Comparison of ENCODE assay signal across 18 cellular contexts in the genomic region with DNA sequence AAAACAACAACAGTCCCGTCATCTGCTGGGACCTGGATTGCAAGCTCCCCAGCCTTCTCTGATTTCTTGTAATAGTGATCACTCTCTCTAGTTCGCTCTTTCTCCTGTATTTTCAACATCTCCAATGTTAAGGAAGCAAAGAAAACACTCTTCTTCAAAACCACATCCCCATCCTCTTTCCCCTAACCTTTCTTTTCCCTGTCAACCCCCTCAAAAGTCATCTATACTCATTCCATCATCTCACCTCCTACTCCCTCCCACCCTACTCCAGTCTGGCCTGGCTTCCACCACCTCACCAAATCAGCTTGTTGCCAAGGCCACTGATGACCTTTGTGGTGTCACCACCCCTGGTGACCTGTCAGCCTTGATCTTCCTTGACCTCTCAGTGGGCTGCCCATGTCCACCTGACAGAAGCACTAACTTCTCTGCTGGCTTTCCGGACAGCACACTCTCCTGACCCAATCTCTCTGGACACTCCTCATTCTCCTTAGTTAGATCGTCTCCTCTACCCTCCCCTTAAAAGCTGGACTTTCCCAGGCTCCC. TPM values are rescaled to one million over a fixed set of nuclear protein-coding genes. Genes with fewer than 3 reads are reported as not detected.
DNase-seq lines count a peak whose midpoint lies in the region; ATAC-seq, FAIRE-seq and TF ChIP-seq lines count a peak whose summit lies in the region.
"Had no signal": no experiment of that assay in that cellular context is flagged by ENCODE, and none has a peak within 500 bp of the region (broad histone marks: within the 10 kb centered on the region; RNA-seq: fewer than 3 reads in every experiment).

No MANE protein-coding gene starts in this region.

- CTCF ChIA-PET in activated CD8-positive, alpha-beta T cell treated with anti-CD3 and anti-CD28 coated beads for 36 hours (lab: Charles Lee) = interaction anchor here (2.0 kb wide), 1 partner anchor 13 kb away, joined by 7 read pairs; no protein-coding TSS in a partner anchor

- no peaks in the 10 kb centered on the region for H3K9me3 Mint-ChIP-seq in natural killer cell treated with Interleukin-12 subunit alpha and Interleukin-12 subunit beta and Interleukin-15 and Interleukin-18, amount 100 ng/mL, for 72 hours
- H3K9me3 Mint-ChIP-seq in natural killer cell (no peaks in the 10 kb centered on the region), immature natural killer cell (peaks cover 0 to 2% (median 0%) of the 10 kb centered on the region in 6 donors), type B pancreatic cell (peaks cover 6% of the 10 kb centered on the region)
- no peaks in the 10 kb centered on the region for H3K9me3 Mint-ChIP-seq in activated CD8-positive, alpha-beta T cell treated with anti-CD3 and anti-CD28 coated beads for 36 hours

- DNase-seq in natural killer cell treated with Interleukin-12 subunit alpha and Interleukin-12 subunit beta and Interleukin-15 and Interleukin-18, amount 100 ng/mL, for 72 hours (ENCODE audit: low spot score) = no peak
- DNase-seq in natural killer cell (no peak), immature natural killer cell (no peak), type B pancreatic cell (ENCODE audit: extremely low spot score, unreplicated experiment) (no peak), D721Med (ENCODE audit: insufficient read length, low spot score) (no peak)
- no peak for DNase-seq in activated CD8-positive, alpha-beta T cell treated with anti-CD3 and anti-CD28 coated beads for 36 hours
- DNase-seq in stimulated activated naive CD4-positive, alpha-beta T cell treated with Interleukin-2 at 50 U/mL for 16 hours (lab: John Stamatoyannopoulos, UW) = no peak
- DNase-seq: aorta, Caco-2, foreskin melanocyte, GOT3, hypothalamus, MV-4-11, NCI-H187, NCI-H748 treated with DMSO at 0.1 percent for 48 hours, upper lobe of right lung had no signal

- ATAC-seq in natural killer cell treated with Interleukin-12 subunit alpha and Interleukin-12 subunit beta and Interleukin-15 and Interleukin-18, amount 100 ng/mL, for 72 hours = no peak
- ATAC-seq in natural killer cell = no peak
- ATAC-seq in activated CD8-positive, alpha-beta T cell treated with anti-CD3 and anti-CD28 coated beads for 36 hours = no peak
- ATAC-seq: K562, upper lobe of right lung had no signal

- intact Hi-C loops in natural killer cell (cut with micrococcal nuclease) = no loop called here
- intact Hi-C loops in activated CD8-positive, alpha-beta T cell treated with anti-CD3 and anti-CD28 coated beads for 36 hours (cut with micrococcal nuclease) = no loop called here

- POLR2A ChIA-PET in activated CD8-positive, alpha-beta T cell treated with anti-CD3 and anti-CD28 coated beads for 36 hours (lab: Charles Lee) = interaction anchor here (0.6 to 0.8 kb wide), 2 partner anchors 21 to 550 kb away, joined by 3 to 4 read pairs; no protein-coding TSS in a partner anchor

- peaks cover 20 to 21% of the 10 kb centered on the region in 2 donors for H3K4me1 Mint-ChIP-seq in natural killer cell treated with Interleukin-12 subunit alpha and Interleukin-12 subunit beta and Interleukin-15 and Interleukin-18, amount 100 ng/mL, for 72 hours (ENCODE audit: low read depth in 2 of 2)
- H3K4me1 Mint-ChIP-seq in natural killer cell (peaks cover 13 to 28% of the 10 kb centered on the region in 2 donors), immature natural killer cell (peaks cover 28 to 32% of the 10 kb centered on the region in 2 donors), type B pancreatic cell (ENCODE audit: unreplicated experiment) (peaks cover 11% of the 10 kb centered on the region)
- H3K4me1 Mint-ChIP-seq in activated CD8-positive, alpha-beta T cell treated with anti-CD3 and anti-CD28 coated beads for 36 hours (ENCODE audit: low read depth) = peaks cover 38% of the 10 kb centered on the region

- peak overlapping the region; percentile 50 for H3K4me3 Mint-ChIP-seq in natural killer cell treated with Interleukin-12 subunit alpha and Interleukin-12 subunit beta and Interleukin-15 and Interleukin-18, amount 100 ng/mL, for 72 hours
- H3K4me3 Mint-ChIP-seq in natural killer cell (no peak overlapping the region), immature natural killer cell (peak overlapping the region in 3 of 5 donors; percentile 23 to 39 (median 33)), type B pancreatic cell (peak overlapping the region; percentile 7)
- peak overlapping the region; percentile 16 for H3K4me3 Mint-ChIP-seq in activated CD8-positive, alpha-beta T cell treated with anti-CD3 and anti-CD28 coated beads for 36 hours

- H3K27me3 Mint-ChIP-seq in natural killer cell treated with Interleukin-12 subunit alpha and Interleukin-12 subunit beta and Interleukin-15 and Interleukin-18, amount 100 ng/mL, for 72 hours = peaks cover 0 to 7% of the 10 kb centered on the region in 2 donors
- H3K27me3 Mint-ChIP-seq in natural killer cell (ENCODE audit: low read depth in 2 of 2) (no peaks in the 10 kb centered on the region), immature natural killer cell (ENCODE audit: low read depth in 3 of 3) (peaks cover 2 to 7% (median 4%) of the 10 kb centered on the region in 3 donors), type B pancreatic cell (no peaks in the 10 kb centered on the region)
- H3K27me3 Mint-ChIP-seq in activated CD8-positive, alpha-beta T cell treated with anti-CD3 and anti-CD28 coated beads for 36 hours = no peaks in the 10 kb centered on the region

- H3K36me3 Mint-ChIP-seq in natural killer cell treated with Interleukin-12 subunit alpha and Interleukin-12 subunit beta and Interleukin-15 and Interleukin-18, amount 100 ng/mL, for 72 hours = peaks cover 10% of the 10 kb centered on the region
- no peaks in the 10 kb centered on the region for H3K36me3 Mint-ChIP-seq in natural killer cell
- peaks cover 29% of the 10 kb centered on the region for H3K36me3 Mint-ChIP-seq in activated CD8-positive, alpha-beta T cell treated with anti-CD3 and anti-CD28 coated beads for 36 hours (ENCODE audit: low read depth)
- H3K36me3 Mint-ChIP-seq in immature natural killer cell = peaks cover 0 to 6% (median 5%) of the 10 kb centered on the region in 3 donors
- H3K36me3 Mint-ChIP-seq in type B pancreatic cell = peaks cover 16% of the 10 kb centered on the region

- H3K27ac Mint-ChIP-seq in natural killer cell treated with Interleukin-12 subunit alpha and Interleukin-12 subunit beta and Interleukin-15 and Interleukin-18, amount 100 ng/mL, for 72 hours = peak overlapping the region; percentile 10 to 59
- H3K27ac Mint-ChIP-seq in natural killer cell (peak overlapping the region in 1 of 2 donors; percentile 72), immature natural killer cell (peak overlapping the region in 5 of 6 donors; percentile 40 to 59 (median 56)), type B pancreatic cell (no peak overlapping the region)
- H3K27ac Mint-ChIP-seq in activated CD8-positive, alpha-beta T cell treated with anti-CD3 and anti-CD28 coated beads for 36 hours = peak overlapping the region; percentile 90

- no peak for TF ChIP-seq CTCF in natural killer cell (IDR thresholded peaks at IDR 0.05)
- TF ChIP-seq CTCF in activated CD8-positive, alpha-beta T cell treated with anti-CD3 and anti-CD28 coated beads for 36 hours (IDR thresholded peaks at IDR 0.05) = no peak
- TF ChIP-seq CTCF in type B pancreatic cell (conservative IDR thresholded peaks at IDR 0.05) = no peak
- TF ChIP-seq CTCF in D721Med (IDR thresholded peaks at IDR 0.05; ENCODE audit: insufficient read depth, missing control alignments) = no peak

- no peak for FAIRE-seq in D721Med (lab: Jason Lieb, UNC)
- FAIRE-seq: K562, keratinocyte had no signal

RNA-seq across cellular contexts. Expression of gene FAM3A, which starts 2.3 kb away (rescaled TPM):
- 10 to 100 TPM; 28.5 to 41.1 TPM for total RNA-seq in natural killer cell treated with Interleukin-12 subunit alpha and Interleukin-12 subunit beta and Interleukin-15 and Interleukin-18, amount 100 ng/mL, for 72 hours
- total RNA-seq in natural killer cell (10 to 100 TPM; 31.1 to 38.0 (median 37.3) TPM), type B pancreatic cell (ENCODE audit: low replicate concordance) (34.1 and 35.9 TPM in 2 replicates)
- total RNA-seq in activated CD8-positive, alpha-beta T cell treated with anti-CD3 and anti-CD28 coated beads for 36 hours = 10 to 100 TPM; 27.9 to 31.9 TPM
- polyA plus RNA-seq in immature natural killer cell = 10 to 100 TPM; 27.1 to 31.3 (median 30.1) TPM

RNA-seq across cellular contexts. Expression of gene SLC10A3, which starts 23.3 kb away (rescaled TPM):
- total RNA-seq in natural killer cell treated with Interleukin-12 subunit alpha and Interleukin-12 subunit beta and Interleukin-15 and Interleukin-18, amount 100 ng/mL, for 72 hours = 10 to 100 TPM; 22.1 to 30.7 TPM
- total RNA-seq in natural killer cell = 10 to 100 TPM; 26.5 to 42.1 (median 31.8) TPM
- 10 to 100 TPM; 13.2 to 14.1 TPM for total RNA-seq in activated CD8-positive, alpha-beta T cell treated with anti-CD3 and anti-CD28 coated beads for 36 hours
- 100 to 1,000 TPM in 1 of 3 donors, 10 to 100 TPM in 2; 53.1 to 110 (median 91.1) TPM for polyA plus RNA-seq in immature natural killer cell
- total RNA-seq in type B pancreatic cell (ENCODE audit: low replicate concordance) = 13.0 and 23.0 TPM in 2 replicates

RNA-seq across cellular contexts. Expression of gene UBL4A, which starts 27.3 kb away (rescaled TPM):
- 10 to 100 TPM; 39.6 to 65.6 TPM for total RNA-seq in natural killer cell treated with Interleukin-12 subunit alpha and Interleukin-12 subunit beta and Interleukin-15 and Interleukin-18, amount 100 ng/mL, for 72 hours
- total RNA-seq in natural killer cell (10 to 100 TPM; 11.7 to 22.4 (median 17.6) TPM), type B pancreatic cell (ENCODE audit: low replicate concordance) (23.3 and 28.7 TPM in 2 replicates)
- total RNA-seq in activated CD8-positive, alpha-beta T cell treated with anti-CD3 and anti-CD28 coated beads for 36 hours = 10 to 100 TPM; 46.5 to 47.6 TPM
- 10 to 100 TPM; 56.3 to 68.9 (median 61.2) TPM for polyA plus RNA-seq in immature natural killer cell

RNA-seq across cellular contexts. Expression of gene G6PD, which starts 32.9 kb away (rescaled TPM):
- total RNA-seq in natural killer cell treated with Interleukin-12 subunit alpha and Interleukin-12 subunit beta and Interleukin-15 and Interleukin-18, amount 100 ng/mL, for 72 hours = 100 to 1,000 TPM; 115 to 227 TPM
- total RNA-seq in natural killer cell (100 to 1,000 TPM; 184 to 220 (median 197) TPM), type B pancreatic cell (ENCODE audit: low replicate concordance) (41.3 and 57.9 TPM in 2 replicates)
- 10 to 100 TPM; 88.4 to 92.5 TPM for total RNA-seq in activated CD8-positive, alpha-beta T cell treated with anti-CD3 and anti-CD28 coated beads for 36 hours
- polyA plus RNA-seq in immature natural killer cell = 10 to 100 TPM; 10.5 to 24.9 (median 12.1) TPM

RNA-seq across cellular contexts. Expression of gene IKBKG, which starts 33.7 kb away (rescaled TPM):
- 10 to 100 TPM; 55.6 to 61.1 TPM for total RNA-seq in natural killer cell treated with Interleukin-12 subunit alpha and Interleukin-12 subunit beta and Interleukin-15 and Interleukin-18, amount 100 ng/mL, for 72 hours
- total RNA-seq in natural killer cell (10 to 100 TPM; 64.8 to 84.6 (median 84.1) TPM), type B pancreatic cell (ENCODE audit: low replicate concordance) (14.6 and 15.5 TPM in 2 replicates)
- 10 to 100 TPM; 34.4 to 40.6 TPM for total RNA-seq in activated CD8-positive, alpha-beta T cell treated with anti-CD3 and anti-CD28 coated beads for 36 hours
- 10 to 100 TPM; 41.4 to 69.4 (median 45.9) TPM for polyA plus RNA-seq in immature natural killer cell
